Comparison of ENCODE assay signal across 2 cellular contexts in the genomic region with DNA sequence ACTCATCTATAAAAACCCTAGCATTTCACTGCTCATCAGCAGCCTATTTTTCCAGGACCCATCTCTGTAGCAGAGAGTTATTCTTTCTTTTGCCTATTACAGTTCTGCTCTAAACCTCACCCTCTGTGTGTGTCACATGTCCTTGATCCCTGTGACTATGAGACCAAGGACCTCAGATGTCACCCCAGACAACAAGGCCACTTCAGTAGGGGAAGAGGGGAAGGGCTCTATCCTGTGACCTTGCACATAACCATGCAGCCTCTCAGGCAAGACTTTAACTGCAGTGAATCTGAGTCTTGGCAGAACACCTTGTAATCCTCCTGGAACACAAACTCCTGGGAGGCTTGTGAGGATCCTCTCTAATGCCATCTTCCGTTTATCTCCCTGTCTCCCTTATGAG.
A peak's percentile ranks its signal among the peaks of the same experiment; 100 is the strongest.
TF ChIP-seq lines count a peak whose summit lies in the region.

No MANE protein-coding gene starts in this region.

TF ChIP-seq in GM23338, 12 proteins besides CTCF, POLR2A, EP300 and RAD21:
- TF ChIP-seq ZNF331 (CRISPR knock-in tag; IDR thresholded peaks at IDR 0.05; ENCODE audit: low read depth) = no peak
- TF ChIP-seq, protein P1, sequence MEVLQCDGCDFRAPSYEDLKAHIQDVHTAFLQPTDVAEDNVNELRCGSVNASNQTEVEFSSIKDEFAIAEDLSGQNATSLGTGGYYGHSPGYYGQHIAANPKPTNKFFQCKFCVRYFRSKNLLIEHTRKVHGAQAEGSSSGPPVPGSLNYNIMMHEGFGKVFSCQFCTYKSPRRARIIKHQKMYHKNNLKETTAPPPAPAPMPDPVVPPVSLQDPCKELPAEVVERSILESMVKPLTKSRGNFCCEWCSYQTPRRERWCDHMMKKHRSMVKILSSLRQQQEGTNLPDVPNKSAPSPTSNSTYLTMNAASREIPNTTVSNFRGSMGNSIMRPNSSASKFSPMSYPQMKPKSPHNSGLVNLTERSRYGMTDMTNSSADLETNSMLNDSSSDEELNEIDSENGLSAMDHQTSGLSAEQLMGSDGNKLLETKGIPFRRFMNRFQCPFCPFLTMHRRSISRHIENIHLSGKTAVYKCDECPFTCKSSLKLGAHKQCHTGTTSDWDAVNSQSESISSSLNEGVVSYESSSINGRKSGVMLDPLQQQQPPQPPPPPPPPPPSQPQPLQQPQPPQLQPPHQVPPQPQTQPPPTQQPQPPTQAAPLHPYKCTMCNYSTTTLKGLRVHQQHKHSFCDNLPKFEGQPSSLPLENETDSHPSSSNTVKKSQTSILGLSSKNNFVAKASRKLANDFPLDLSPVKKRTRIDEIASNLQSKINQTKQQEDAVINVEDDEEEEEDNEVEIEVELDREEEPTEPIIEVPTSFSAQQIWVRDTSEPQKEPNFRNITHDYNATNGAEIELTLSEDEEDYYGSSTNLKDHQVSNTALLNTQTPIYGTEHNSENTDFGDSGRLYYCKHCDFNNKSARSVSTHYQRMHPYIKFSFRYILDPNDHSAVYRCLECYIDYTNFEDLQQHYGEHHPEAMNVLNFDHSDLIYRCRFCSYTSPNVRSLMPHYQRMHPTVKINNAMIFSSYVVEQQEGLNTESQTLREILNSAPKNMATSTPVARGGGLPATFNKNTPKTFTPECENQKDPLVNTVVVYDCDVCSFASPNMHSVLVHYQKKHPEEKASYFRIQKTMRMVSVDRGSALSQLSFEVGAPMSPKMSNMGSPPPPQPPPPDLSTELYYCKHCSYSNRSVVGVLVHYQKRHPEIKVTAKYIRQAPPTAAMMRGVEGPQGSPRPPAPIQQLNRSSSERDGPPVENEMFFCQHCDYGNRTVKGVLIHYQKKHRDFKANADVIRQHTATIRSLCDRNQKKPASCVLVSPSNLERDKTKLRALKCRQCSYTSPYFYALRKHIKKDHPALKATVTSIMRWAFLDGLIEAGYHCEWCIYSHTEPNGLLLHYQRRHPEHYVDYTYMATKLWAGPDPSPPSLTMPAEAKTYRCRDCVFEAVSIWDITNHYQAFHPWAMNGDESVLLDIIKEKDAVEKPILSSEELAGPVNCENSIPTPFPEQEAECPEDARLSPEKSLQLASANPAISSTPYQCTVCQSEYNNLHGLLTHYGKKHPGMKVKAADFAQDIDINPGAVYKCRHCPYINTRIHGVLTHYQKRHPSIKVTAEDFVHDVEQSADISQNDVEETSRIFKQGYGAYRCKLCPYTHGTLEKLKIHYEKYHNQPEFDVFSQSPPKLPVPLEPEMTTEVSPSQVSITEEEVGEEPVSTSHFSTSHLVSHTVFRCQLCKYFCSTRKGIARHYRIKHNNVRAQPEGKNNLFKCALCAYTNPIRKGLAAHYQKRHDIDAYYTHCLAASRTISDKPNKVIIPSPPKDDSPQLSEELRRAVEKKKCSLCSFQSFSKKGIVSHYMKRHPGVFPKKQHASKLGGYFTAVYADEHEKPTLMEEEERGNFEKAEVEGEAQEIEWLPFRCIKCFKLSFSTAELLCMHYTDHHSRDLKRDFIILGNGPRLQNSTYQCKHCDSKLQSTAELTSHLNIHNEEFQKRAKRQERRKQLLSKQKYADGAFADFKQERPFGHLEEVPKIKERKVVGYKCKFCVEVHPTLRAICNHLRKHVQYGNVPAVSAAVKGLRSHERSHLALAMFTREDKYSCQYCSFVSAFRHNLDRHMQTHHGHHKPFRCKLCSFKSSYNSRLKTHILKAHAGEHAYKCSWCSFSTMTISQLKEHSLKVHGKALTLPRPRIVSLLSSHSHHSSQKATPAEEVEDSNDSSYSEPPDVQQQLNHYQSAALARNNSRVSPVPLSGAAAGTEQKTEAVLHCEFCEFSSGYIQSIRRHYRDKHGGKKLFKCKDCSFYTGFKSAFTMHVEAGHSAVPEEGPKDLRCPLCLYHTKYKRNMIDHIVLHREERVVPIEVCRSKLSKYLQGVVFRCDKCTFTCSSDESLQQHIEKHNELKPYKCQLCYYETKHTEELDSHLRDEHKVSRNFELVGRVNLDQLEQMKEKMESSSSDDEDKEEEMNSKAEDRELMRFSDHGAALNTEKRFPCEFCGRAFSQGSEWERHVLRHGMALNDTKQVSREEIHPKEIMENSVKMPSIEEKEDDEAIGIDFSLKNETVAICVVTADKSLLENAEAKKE (CRISPR knock-in tag; IDR thresholded peaks at IDR 0.05) = no peak
- TF ChIP-seq JUNB (IDR thresholded peaks at IDR 0.05; ENCODE audit: unreplicated experiment) = no peak
- TF ChIP-seq EZH2 (IDR thresholded peaks at IDR 0.05; ENCODE audit: low read depth, unreplicated experiment) = no peak
- TF ChIP-seq, protein P2, sequence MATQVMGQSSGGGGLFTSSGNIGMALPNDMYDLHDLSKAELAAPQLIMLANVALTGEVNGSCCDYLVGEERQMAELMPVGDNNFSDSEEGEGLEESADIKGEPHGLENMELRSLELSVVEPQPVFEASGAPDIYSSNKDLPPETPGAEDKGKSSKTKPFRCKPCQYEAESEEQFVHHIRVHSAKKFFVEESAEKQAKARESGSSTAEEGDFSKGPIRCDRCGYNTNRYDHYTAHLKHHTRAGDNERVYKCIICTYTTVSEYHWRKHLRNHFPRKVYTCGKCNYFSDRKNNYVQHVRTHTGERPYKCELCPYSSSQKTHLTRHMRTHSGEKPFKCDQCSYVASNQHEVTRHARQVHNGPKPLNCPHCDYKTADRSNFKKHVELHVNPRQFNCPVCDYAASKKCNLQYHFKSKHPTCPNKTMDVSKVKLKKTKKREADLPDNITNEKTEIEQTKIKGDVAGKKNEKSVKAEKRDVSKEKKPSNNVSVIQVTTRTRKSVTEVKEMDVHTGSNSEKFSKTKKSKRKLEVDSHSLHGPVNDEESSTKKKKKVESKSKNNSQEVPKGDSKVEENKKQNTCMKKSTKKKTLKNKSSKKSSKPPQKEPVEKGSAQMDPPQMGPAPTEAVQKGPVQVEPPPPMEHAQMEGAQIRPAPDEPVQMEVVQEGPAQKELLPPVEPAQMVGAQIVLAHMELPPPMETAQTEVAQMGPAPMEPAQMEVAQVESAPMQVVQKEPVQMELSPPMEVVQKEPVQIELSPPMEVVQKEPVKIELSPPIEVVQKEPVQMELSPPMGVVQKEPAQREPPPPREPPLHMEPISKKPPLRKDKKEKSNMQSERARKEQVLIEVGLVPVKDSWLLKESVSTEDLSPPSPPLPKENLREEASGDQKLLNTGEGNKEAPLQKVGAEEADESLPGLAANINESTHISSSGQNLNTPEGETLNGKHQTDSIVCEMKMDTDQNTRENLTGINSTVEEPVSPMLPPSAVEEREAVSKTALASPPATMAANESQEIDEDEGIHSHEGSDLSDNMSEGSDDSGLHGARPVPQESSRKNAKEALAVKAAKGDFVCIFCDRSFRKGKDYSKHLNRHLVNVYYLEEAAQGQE (IDR thresholded peaks at IDR 0.05; ENCODE audit: unreplicated experiment) = no peak
- TF ChIP-seq ZNF114 (CRISPR knock-in tag; IDR thresholded peaks at IDR 0.05) = no peak
- TF ChIP-seq CREB1 (CRISPR knock-in tag; IDR thresholded peaks at IDR 0.05; ENCODE audit: low read depth) = no peak
- no peak for TF ChIP-seq STAT1 (IDR thresholded peaks at IDR 0.05; ENCODE audit: unreplicated experiment)
- TF ChIP-seq POLR2AphosphoS5 (IDR thresholded peaks at IDR 0.05; ENCODE audit: low read depth) = no peak

TF ChIP-seq in HepG2, 621 proteins besides CTCF, POLR2A, EP300 and RAD21 (continues in another document):
- no peak for TF ChIP-seq ZNF292 (CRISPR knock-in tag; IDR thresholded peaks at IDR 0.05; ENCODE audit: borderline replicate concordance, low read depth)
- TF ChIP-seq FOXO1 (CRISPR knock-in tag; IDR thresholded peaks at IDR 0.05) = peak; percentile 52; the same call in 1 of the 2 replicates
- TF ChIP-seq, protein P3, sequence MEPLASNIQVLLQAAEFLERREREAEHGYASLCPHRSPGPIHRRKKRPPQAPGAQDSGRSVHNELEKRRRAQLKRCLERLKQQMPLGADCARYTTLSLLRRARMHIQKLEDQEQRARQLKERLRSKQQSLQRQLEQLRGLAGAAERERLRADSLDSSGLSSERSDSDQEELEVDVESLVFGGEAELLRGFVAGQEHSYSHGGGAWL (CRISPR knock-in tag; IDR thresholded peaks at IDR 0.05) = no peak
- TF ChIP-seq ESRRA (CRISPR knock-in tag; IDR thresholded peaks at IDR 0.05; ENCODE audit: low read depth) = peak; percentile 93
- 0 out of 2 replicates have a peak, but pooled peaks have one; percentile 33 for TF ChIP-seq BRCA1 (CRISPR knock-in tag; IDR thresholded peaks at IDR 0.05)
- TF ChIP-seq, protein P4, sequence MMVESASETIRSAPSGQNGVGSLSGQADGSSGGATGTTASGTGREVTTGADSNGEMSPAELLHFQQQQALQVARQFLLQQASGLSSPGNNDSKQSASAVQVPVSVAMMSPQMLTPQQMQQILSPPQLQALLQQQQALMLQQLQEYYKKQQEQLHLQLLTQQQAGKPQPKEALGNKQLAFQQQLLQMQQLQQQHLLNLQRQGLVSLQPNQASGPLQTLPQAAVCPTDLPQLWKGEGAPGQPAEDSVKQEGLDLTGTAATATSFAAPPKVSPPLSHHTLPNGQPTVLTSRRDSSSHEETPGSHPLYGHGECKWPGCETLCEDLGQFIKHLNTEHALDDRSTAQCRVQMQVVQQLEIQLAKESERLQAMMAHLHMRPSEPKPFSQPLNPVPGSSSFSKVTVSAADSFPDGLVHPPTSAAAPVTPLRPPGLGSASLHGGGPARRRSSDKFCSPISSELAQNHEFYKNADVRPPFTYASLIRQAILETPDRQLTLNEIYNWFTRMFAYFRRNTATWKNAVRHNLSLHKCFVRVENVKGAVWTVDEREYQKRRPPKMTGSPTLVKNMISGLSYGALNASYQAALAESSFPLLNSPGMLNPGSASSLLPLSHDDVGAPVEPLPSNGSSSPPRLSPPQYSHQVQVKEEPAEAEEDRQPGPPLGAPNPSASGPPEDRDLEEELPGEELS (CRISPR knock-in tag; IDR thresholded peaks at IDR 0.05) = peak; percentile 34; the same call in 1 of the 2 replicates
- TF ChIP-seq, protein P5, sequence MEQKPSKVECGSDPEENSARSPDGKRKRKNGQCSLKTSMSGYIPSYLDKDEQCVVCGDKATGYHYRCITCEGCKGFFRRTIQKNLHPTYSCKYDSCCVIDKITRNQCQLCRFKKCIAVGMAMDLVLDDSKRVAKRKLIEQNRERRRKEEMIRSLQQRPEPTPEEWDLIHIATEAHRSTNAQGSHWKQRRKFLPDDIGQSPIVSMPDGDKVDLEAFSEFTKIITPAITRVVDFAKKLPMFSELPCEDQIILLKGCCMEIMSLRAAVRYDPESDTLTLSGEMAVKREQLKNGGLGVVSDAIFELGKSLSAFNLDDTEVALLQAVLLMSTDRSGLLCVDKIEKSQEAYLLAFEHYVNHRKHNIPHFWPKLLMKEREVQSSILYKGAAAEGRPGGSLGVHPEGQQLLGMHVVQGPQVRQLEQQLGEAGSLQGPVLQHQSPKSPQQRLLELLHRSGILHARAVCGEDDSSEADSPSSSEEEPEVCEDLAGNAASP (CRISPR knock-in tag; IDR thresholded peaks at IDR 0.05; ENCODE audit: borderline replicate concordance) = peak; percentile 70; the same call in 1 of the 2 replicates
- TF ChIP-seq BORCS8-MEF2B (CRISPR knock-in tag; IDR thresholded peaks at IDR 0.05) = peak; percentile 44; the same call in 1 of the 2 replicates
- TF ChIP-seq SAP130 (CRISPR knock-in tag; IDR thresholded peaks at IDR 0.05; ENCODE audit: low read depth) = peak; percentile 47
- TF ChIP-seq SOX13 (IDR thresholded peaks at IDR 0.05) = no peak
- peak in 1 of 2 experiments; percentile 53; a peak in 2 of 4 replicates for TF ChIP-seq SOX13 (CRISPR knock-in tag; conservative IDR thresholded peaks at IDR 0.05 in 1 of 2, IDR thresholded peaks at IDR 0.05 in 1 of 2)
- no peak for TF ChIP-seq ZSCAN12 (CRISPR knock-in tag; IDR thresholded peaks at IDR 0.05)
- TF ChIP-seq KDM3A (CRISPR knock-in tag; IDR thresholded peaks at IDR 0.05; ENCODE audit: low read depth) = no peak
- TF ChIP-seq ZNF234 (CRISPR knock-in tag; conservative IDR thresholded peaks at IDR 0.05) = no peak
- TF ChIP-seq FOSL2 (CRISPR knock-in tag; IDR thresholded peaks at IDR 0.05) = 0 out of 2 replicates have a peak, but pooled peaks have one; percentile 25
- TF ChIP-seq, protein P6, sequence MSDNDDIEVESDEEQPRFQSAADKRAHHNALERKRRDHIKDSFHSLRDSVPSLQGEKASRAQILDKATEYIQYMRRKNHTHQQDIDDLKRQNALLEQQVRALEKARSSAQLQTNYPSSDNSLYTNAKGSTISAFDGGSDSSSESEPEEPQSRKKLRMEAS (IDR thresholded peaks at IDR 0.05) = 0 out of 2 replicates have a peak, but pooled peaks have one; percentile 36
- TF ChIP-seq, protein P7, sequence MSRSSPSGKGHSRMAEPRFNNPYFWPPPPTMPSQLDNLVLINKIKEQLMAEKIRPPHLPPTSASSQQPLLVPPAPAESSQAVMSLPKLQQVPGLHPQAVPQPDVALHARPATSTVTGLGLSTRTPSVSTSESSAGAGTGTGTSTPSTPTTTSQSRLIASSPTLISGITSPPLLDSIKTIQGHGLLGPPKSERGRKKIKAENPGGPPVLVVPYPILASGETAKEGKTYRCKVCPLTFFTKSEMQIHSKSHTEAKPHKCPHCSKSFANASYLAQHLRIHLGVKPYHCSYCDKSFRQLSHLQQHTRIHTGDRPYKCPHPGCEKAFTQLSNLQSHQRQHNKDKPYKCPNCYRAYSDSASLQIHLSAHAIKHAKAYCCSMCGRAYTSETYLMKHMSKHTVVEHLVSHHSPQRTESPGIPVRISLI (CRISPR knock-in tag; IDR thresholded peaks at IDR 0.05; ENCODE audit: borderline replicate concordance) = no peak
- TF ChIP-seq TEAD3 (CRISPR knock-in tag; optimal IDR thresholded peaks at IDR 0.05; ENCODE audit: borderline replicate concordance) = peak; percentile 35
- TF ChIP-seq MED1 (CRISPR knock-in tag; IDR thresholded peaks at IDR 0.05) = 0 out of 2 replicates have a peak, but pooled peaks have one; percentile 36
- TF ChIP-seq RARA (CRISPR knock-in tag; IDR thresholded peaks at IDR 0.05) = peak; percentile 75
- TF ChIP-seq ZNF274 (CRISPR knock-in tag; IDR thresholded peaks at IDR 0.05) = no peak
- 0 out of 2 replicates have a peak, but pooled peaks have one; percentile 25 for TF ChIP-seq FOXJ3 (CRISPR knock-in tag; IDR thresholded peaks at IDR 0.05; ENCODE audit: borderline replicate concordance)
- TF ChIP-seq SATB2 (CRISPR knock-in tag; IDR thresholded peaks at IDR 0.05) = no peak
- TF ChIP-seq ISL2 (CRISPR knock-in tag; IDR thresholded peaks at IDR 0.05) = 0 out of 2 replicates have a peak, but pooled peaks have one; percentile 16
- peak in 1 of 2 experiments; percentile 63; a peak in 1 of 4 replicates for TF ChIP-seq NR2F1 (CRISPR knock-in tag; IDR thresholded peaks at IDR 0.05)
- 0 out of 2 replicates have a peak, but pooled peaks have one; percentile 22 for TF ChIP-seq NR2C2 (CRISPR knock-in tag; IDR thresholded peaks at IDR 0.05; ENCODE audit: borderline replicate concordance)
- no peak for TF ChIP-seq CCDC6 (CRISPR knock-in tag; IDR thresholded peaks at IDR 0.05)
- TF ChIP-seq ATRX (CRISPR knock-in tag; IDR thresholded peaks at IDR 0.05; ENCODE audit: borderline replicate concordance) = no peak
- TF ChIP-seq HMG20A (CRISPR knock-in tag; IDR thresholded peaks at IDR 0.05; ENCODE audit: borderline replicate concordance) = peak; percentile 60; the same call in 1 of the 2 replicates
- no peak for TF ChIP-seq ZEB1 (IDR thresholded peaks at IDR 0.05; ENCODE audit: insufficient replicate concordance, low read depth)
- peak; percentile 47; the same call in 1 of the 2 replicates for TF ChIP-seq SALL1 (CRISPR knock-in tag; IDR thresholded peaks at IDR 0.05)
- TF ChIP-seq ELF3 (CRISPR knock-in tag; IDR thresholded peaks at IDR 0.05) = 0 out of 2 replicates have a peak, but pooled peaks have one; percentile 25
- TF ChIP-seq ZNF790 (CRISPR knock-in tag; IDR thresholded peaks at IDR 0.05; ENCODE audit: borderline replicate concordance) = no peak
- TF ChIP-seq HNF4A (CRISPR knock-in tag; IDR thresholded peaks at IDR 0.05) = peak; percentile 90
- no peak for TF ChIP-seq ZFP36L1 (CRISPR knock-in tag; IDR thresholded peaks at IDR 0.05)
- 0 out of 2 replicates have a peak, but pooled peaks have one; percentile 33 for TF ChIP-seq ARNTL (CRISPR knock-in tag; IDR thresholded peaks at IDR 0.05)
- 0 out of 2 replicates have a peak, but pooled peaks have one; percentile 38 for TF ChIP-seq ZNF766 (CRISPR knock-in tag; IDR thresholded peaks at IDR 0.05; ENCODE audit: borderline replicate concordance)
